20 cellular contexts compared by ENCODE assay signal in the genomic region with DNA sequence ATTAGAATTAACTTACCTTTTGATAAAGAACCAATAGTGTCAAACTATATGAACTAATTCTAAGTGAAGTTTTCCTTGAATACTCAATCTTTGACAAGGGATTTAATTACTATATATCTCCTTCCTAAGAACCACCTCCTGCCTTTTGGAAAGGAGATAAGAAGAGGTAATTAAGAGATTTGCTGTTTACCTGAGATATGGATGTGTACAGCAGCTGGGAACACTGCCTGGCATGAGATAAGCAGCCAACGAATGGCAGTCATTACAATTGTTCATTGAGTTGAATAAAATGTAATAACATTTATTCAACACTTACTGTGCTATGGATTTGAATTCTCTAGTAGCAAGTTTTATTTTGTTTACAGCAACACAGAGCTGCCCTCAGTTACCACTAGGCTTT.
DNase-seq lines count a peak whose midpoint lies in the region; ATAC-seq, FAIRE-seq and TF ChIP-seq lines count a peak whose summit lies in the region.
"Had no signal": no experiment of that assay in that cellular context is flagged by ENCODE, and none has a peak within 500 bp of the region (broad histone marks: within the 10 kb centered on the region; RNA-seq: fewer than 3 reads in every experiment).

No MANE protein-coding gene starts in this region.

- H3K4me2 ChIP-seq in OCI-LY3 (ENCODE audit: low read length) = peak overlapping the region; percentile 13; the same call in 1 of the 2 replicates
- H3K4me2 ChIP-seq: BLaER1 had no signal

- H3K79me2 ChIP-seq in OCI-LY3 (ENCODE audit: low read length) = no peaks in the 10 kb centered on the region

- intact Hi-C loops in colonic mucosa (cut with DNase I) (no loop called here), pancreas (cut with DNase I) (no loop called here)

- TF ChIP-seq CTCF in D721Med (IDR thresholded peaks at IDR 0.05; ENCODE audit: insufficient read depth, missing control alignments) = no peak
- TF ChIP-seq CTCF in OCI-LY3 (IDR thresholded peaks at IDR 0.05; ENCODE audit: low read depth, low read length) = no peak
- no peak for TF ChIP-seq CTCF in colonic mucosa (IDR thresholded peaks at IDR 0.05)
- no peak for TF ChIP-seq CTCF in pancreas (IDR thresholded peaks at IDR 0.05)

- no peak overlapping the region for H3K4me3 ChIP-seq in OCI-LY3 (ENCODE audit: low read length)
- no peak overlapping the region for H3K4me3 ChIP-seq in colonic mucosa
- no peak overlapping the region for H3K4me3 ChIP-seq in pancreas
- H3K4me3 ChIP-seq: BLaER1, GM12878, HAP-1 had no signal

- H3K27me3 ChIP-seq in OCI-LY3 (ENCODE audit: low read depth, low read length) = no peaks in the 10 kb centered on the region
- no peaks in the 10 kb centered on the region for H3K27me3 ChIP-seq in colonic mucosa
- no peaks in the 10 kb centered on the region for H3K27me3 ChIP-seq in pancreas
- H3K27me3 ChIP-seq: BLaER1 had no signal

- no peak overlapping the region for H2AFZ ChIP-seq in OCI-LY3 (ENCODE audit: low read depth, low read length)

- H3K9ac ChIP-seq in OCI-LY3 (ENCODE audit: low read length) = no peak overlapping the region
- no peak overlapping the region for H3K9ac ChIP-seq in colonic mucosa (ENCODE audit: low read depth in 2 of 2, low read length in 2 of 2)
- H3K9ac ChIP-seq: BLaER1 had no signal

- ATAC-seq in pancreas (peak in 3 of 4 donors; percentile 53 to 72 (median 56)), GM18873 (IDR thresholded peaks at IDR 0.05; ENCODE audit: low FRiP score, unreplicated experiment) (no peak), GM19351 (IDR thresholded peaks at IDR 0.05; ENCODE audit: unreplicated experiment) (no peak)
- ATAC-seq: HepG2 had no signal

- H4K20me1 ChIP-seq in OCI-LY3 (ENCODE audit: insufficient read depth, low read length) = no peaks in the 10 kb centered on the region
- H4K20me1 ChIP-seq: BLaER1 had no signal

- peak; percentile 86 for FAIRE-seq in D721Med (lab: Jason Lieb, UNC)
- no peak for FAIRE-seq in pancreas (lab: Jason Lieb, UNC)
- FAIRE-seq: GM12878, GM18507, H1, HepG2, HTR-8/SVneo had no signal

- H3K9me3 ChIP-seq in OCI-LY3 (ENCODE audit: insufficient read depth, low read length) = no peaks in the 10 kb centered on the region
- no peaks in the 10 kb centered on the region for H3K9me3 ChIP-seq in colonic mucosa
- H3K9me3 ChIP-seq in pancreas = no peaks in the 10 kb centered on the region
- H3K9me3 ChIP-seq: BLaER1, Caco-2, HAP-1 had no signal

- peaks cover 15% of the 10 kb centered on the region for H3K4me1 ChIP-seq in OCI-LY3 (ENCODE audit: low read length)
- no peaks in the 10 kb centered on the region for H3K4me1 ChIP-seq in colonic mucosa
- H3K4me1 ChIP-seq in pancreas = peaks cover 0 to 8% (median 7%) of the 10 kb centered on the region in 3 donors
- H3K4me1 ChIP-seq: BLaER1, Caco-2, HAP-1 had no signal

- 6 to 8% methylated on average over 1 of the region's 1 CpG for WGBS in pancreas, 2 donors

- DNase-seq in D721Med (ENCODE audit: insufficient read length, low spot score) (no peak), colonic mucosa (peak; percentile 34), pancreas (no peak), hippocampal formation (lab: John Stamatoyannopoulos, UW) (no peak), NCI-H2107 (lab: John Stamatoyannopoulos, UW) (no peak)
- DNase-seq: 8988T; AML-193; Caco-2; CD8-positive, alpha-beta memory T cell; DMS53 had no signal

- H3K36me3 ChIP-seq in OCI-LY3 (replicated peaks; ENCODE audit: low read depth, low read length) (no peaks in the 10 kb centered on the region), colonic mucosa (no peaks in the 10 kb centered on the region), pancreas (no peaks in the 10 kb centered on the region)
- H3K36me3 ChIP-seq: BLaER1, HAP-1 had no signal

- H3K27ac ChIP-seq in OCI-LY3 (ENCODE audit: low read length) (no peak overlapping the region), colonic mucosa (no peak overlapping the region), pancreas (no peak overlapping the region)
- H3K27ac ChIP-seq: BLaER1 had no signal

Comparison
In these comparisons a context has a peak if more than half of its experiments do, and no peak if none do; other contexts are left out.
1. ATAC-seq: peak in pancreas (3 of 4); none in GM18873 (single experiment) and GM19351 (single experiment).